ENCODE assay signal across 30 cellular contexts in genomic region chr17:13490906-13491502, GRCh38.
DNase-seq lines count a peak whose midpoint lies in the region; ATAC-seq, FAIRE-seq and TF ChIP-seq lines count a peak whose summit lies in the region.
"Had no signal": no experiment of that assay in that cellular context is flagged by ENCODE, and none has a peak within 500 bp of the region (broad histone marks: within the 10 kb centered on the region; RNA-seq: fewer than 3 reads in every experiment).

No MANE protein-coding gene starts in this region.

- dilution Hi-C loops in IMR-90 (cut with HindIII; ENCODE audit: low sequenced_read_pairs, unreplicated experiment): no loop called here

- H3K4me1 Mint-ChIP-seq in CD4-positive, alpha-beta T cell (ENCODE audit: low read depth): no peaks in the 10 kb centered on the region

- no peak overlapping the region for H2BK15ac ChIP-seq in IMR-90 (ENCODE audit: low read depth, low read length)

- H3K4me1 ChIP-seq in IMR-90 (ENCODE audit: control insufficient read depth, insufficient read depth, low read length): 0 out of 2 replicates have a peak, but pooled peaks cover 2% of the 10 kb centered on the region
- H3K4me1 ChIP-seq: prostate gland, sigmoid colon, suprapubic skin had no signal

- POLR2A ChIA-PET in IMR-90 (lab: Charles Lee; ENCODE audit: unreplicated experiment): interaction anchor here (0.5 kb wide), 1 partner anchor 21 kb away, joined by 5 read pairs; no protein-coding TSS in a partner anchor
- POLR2A ChIA-PET in CD4-positive, alpha-beta T cell (lab: Charles Lee): no interaction called here

- peak overlapping the region; percentile 15 for H2BK5ac ChIP-seq in IMR-90 (ENCODE audit: low read depth, low read length, poor library complexity, severe bottlenecking)

- no peak overlapping the region for H3K4me2 ChIP-seq in IMR-90 (ENCODE audit: low read depth, low read length)
- H3K4me2 ChIP-seq: PC-9 had no signal

- no peak overlapping the region for H3K4me3 Mint-ChIP-seq in CD4-positive, alpha-beta T cell
- H3K4me3 Mint-ChIP-seq: activated CD8-positive, alpha-beta T cell treated with anti-CD3 and anti-CD28 coated beads, Interleukin-2, amount 10 ng/mL, durations not matched to agents 7 days and 5 days; H9; mesothelial cell of epicardium; naive B cell; stimulated activated memory B cell treated with anti-CD40 and anti-IgM and Interleukin-4, amounts not matched to agents 10 μg/mL and 1 μg/mL and 100 μg/mL, for 72 hours had no signal

- no peaks in the 10 kb centered on the region for H3K9me3 ChIP-seq in IMR-90 (ENCODE audit: control insufficient read depth, insufficient read depth, low read length)
- H3K9me3 ChIP-seq in CD4-positive, alpha-beta T cell (ENCODE audit: control insufficient read depth, low read length): no peaks in the 10 kb centered on the region
- H3K9me3 ChIP-seq: prostate gland, sigmoid colon, suprapubic skin had no signal

- no peak overlapping the region for H3K27ac ChIP-seq in IMR-90 (ENCODE audit: insufficient read depth, low read length)
- H3K27ac ChIP-seq in CD4-positive, alpha-beta T cell (ENCODE audit: low read depth, low read length): no peak overlapping the region
- H3K27ac ChIP-seq: PC-9, prostate gland, sigmoid colon, suprapubic skin had no signal

- no peak for TF ChIP-seq POLR2A in IMR-90 (IDR thresholded peaks at IDR 0.05; ENCODE audit: low read depth, low read length)

- DNase-seq in EL (peak; percentile 64), IMR-90 (peak; percentile 22), astrocyte of the spinal cord (ENCODE audit: low read depth, low spot score) (peak; percentile 22), urothelium cell line (ENCODE audit: low spot score) (peak; percentile 17), NCI-H748 treated with DMSO at 0.1 percent for 48 hours (lab: John Stamatoyannopoulos, UW) (no peak), superior temporal gyrus (ENCODE audit: extremely low spot score) (no peak)
- DNase-seq in CD4-positive, alpha-beta T cell: no peak
- DNase-seq: activated CD4-positive, alpha-beta T cell treated with anti-CD3 and anti-CD28 coated beads for 1 hour; activated CD8-positive, alpha-beta T cell treated with anti-CD3 and anti-CD28 coated beads, Interleukin-2, amount 10 ng/mL, durations not matched to agents 7 days and 5 days; activated T-cell treated with anti-CD3 and anti-CD28 coated beads for 4 hours; anterior cingulate cortex; DMS153; GDM1; H9; Karpas-422; left ventricle myocardium superior; naive B cell; NCI-H146; NCI-H510A treated with DMSO at 0.1 percent for 48 hours; PC-9; sigmoid colon; stimulated activated CD4-positive, alpha-beta T cell treated with anti-CD3 and anti-CD28 coated beads, Interleukin-4, amount 100 ng/mL, for 4 hours had no signal

- no peak overlapping the region for H4K5ac ChIP-seq in IMR-90 (ENCODE audit: low read depth, low read length)

- H3K23ac ChIP-seq in IMR-90 (ENCODE audit: low read depth, low read length): peak overlapping the region; percentile 73; the same call in 1 of the 2 replicates

- H3K9me1 ChIP-seq in IMR-90 (ENCODE audit: insufficient read depth, low read length): no peaks in the 10 kb centered on the region

- no peak overlapping the region for H3K27ac Mint-ChIP-seq in CD4-positive, alpha-beta T cell
- H3K27ac Mint-ChIP-seq: activated CD8-positive, alpha-beta T cell treated with anti-CD3 and anti-CD28 coated beads, Interleukin-2, amount 10 ng/mL, durations not matched to agents 7 days and 5 days; activated naive CD4-positive, alpha-beta T cell treated with anti-CD3 and anti-CD28 coated beads, Interleukin-2, amount 50 U/mL, for 72 hours; H9; mesothelial cell of epicardium; naive B cell; stimulated activated memory B cell treated with anti-CD40 and anti-IgM and Interleukin-4, amounts not matched to agents 10 μg/mL and 1 μg/mL and 100 μg/mL, for 72 hours had no signal

- ATAC-seq in IMR-90 (ENCODE audit: low read depth): no peak
- no peak for ATAC-seq in CD4-positive, alpha-beta T cell (ENCODE audit: poor library complexity)
- ATAC-seq: activated CD8-positive, alpha-beta T cell treated with anti-CD3 and anti-CD28 coated beads, Interleukin-2, amount 10 ng/mL, durations not matched to agents 7 days and 5 days; activated naive CD4-positive, alpha-beta T cell treated with anti-CD3 and anti-CD28 coated beads, Interleukin-2, amount 50 U/mL, for 72 hours; left ventricle myocardium superior; stimulated activated memory B cell treated with anti-CD40 and anti-IgM and Interleukin-4, amounts not matched to agents 10 μg/mL and 1 μg/mL and 100 μg/mL, for 72 hours had no signal

- in situ Hi-C loops in IMR-90 (cut with MboI; ENCODE audit: low sequenced_read_pairs): no loop called here
- in situ Hi-C loops in astrocyte of the spinal cord (cut with HindIII; ENCODE audit: low sequenced_read_pairs): no loop called here

- no peaks in the 10 kb centered on the region for H4K20me1 ChIP-seq in IMR-90 (ENCODE audit: insufficient read depth, low read length)

- H3K56ac ChIP-seq in IMR-90 (ENCODE audit: extremely low read depth, insufficient read depth, low read length): no peak overlapping the region

- no peak overlapping the region for H4K91ac ChIP-seq in IMR-90 (ENCODE audit: insufficient read depth, low read depth, low read length)

- CTCF ChIA-PET in IMR-90 (lab: Yijun Ruan, JAX): interaction anchor here (0.9 kb wide), 1 partner anchor 13 kb away, joined by 3 read pairs; no protein-coding TSS in a partner anchor
- CTCF ChIA-PET in CD4-positive, alpha-beta T cell (lab: Charles Lee): no interaction called here

- 100% methylated on average over 1 of the region's 5 CpGs; no CpG with 5 or more reads in 1 of the 2 experiments for WGBS in IMR-90 (ENCODE audit: extremely low coverage in 2 of 2, insufficient read length in 1 of 2), 2 experiments

- 0 out of 2 replicates have a peak overlapping the region, but pooled peaks have one; percentile 60 for H2BK20ac ChIP-seq in IMR-90 (ENCODE audit: low read depth, low read length)

- H3K9ac ChIP-seq in IMR-90 (ENCODE audit: low read depth, low read length): no peak overlapping the region

- H3K4me3 ChIP-seq in IMR-90 (ENCODE audit: insufficient read depth, low read depth, low read length) (no peak overlapping the region), astrocyte of the spinal cord (ENCODE audit: low read depth, low read length) (no peak overlapping the region)
- H3K4me3 ChIP-seq: PC-9, prostate gland, sigmoid colon, suprapubic skin had no signal

- TF ChIP-seq RAD21 in IMR-90 (IDR thresholded peaks at IDR 0.05; ENCODE audit: low read length): no peak

- H3K4ac ChIP-seq in IMR-90 (ENCODE audit: low read depth, low read length): no peak overlapping the region; the same call in 1 of the 2 replicates

- H3K79me1 ChIP-seq in IMR-90 (ENCODE audit: low read depth in 1 of 2, low read length in 2 of 2): peaks cover 7 to 20% of the 10 kb centered on the region in 2 experiments; a peak in 3 of 4 replicates

- no peak overlapping the region for H2AK5ac ChIP-seq in IMR-90 (ENCODE audit: low read depth, low read length)

- 0 out of 2 replicates have a peak overlapping the region, but pooled peaks have one; percentile 13 for H3K18ac ChIP-seq in IMR-90 (ENCODE audit: low read depth, low read length)

- 0 out of 2 replicates have a peak overlapping the region, but pooled peaks have one; percentile 10 for H3K14ac ChIP-seq in IMR-90 (replicated peaks; ENCODE audit: low read depth, low read length)

- H3K36me3 Mint-ChIP-seq in CD4-positive, alpha-beta T cell (ENCODE audit: low read depth): no peaks in the 10 kb centered on the region
- H3K36me3 Mint-ChIP-seq: activated naive CD4-positive, alpha-beta T cell treated with anti-CD3 and anti-CD28 coated beads, Interleukin-2, amount 50 U/mL, for 72 hours; naive B cell; stimulated activated memory B cell treated with anti-CD40 and anti-IgM and Interleukin-4, amounts not matched to agents 10 μg/mL and 1 μg/mL and 100 μg/mL, for 72 hours had no signal

- peak overlapping the region in 1 of 2 experiments; percentile 26; a peak in 1 of 4 replicates for H4K8ac ChIP-seq in IMR-90 (ENCODE audit: low read depth in 2 of 2, low read length in 2 of 2)

- H2BK120ac ChIP-seq in IMR-90 (ENCODE audit: low read depth, low read length): no peak overlapping the region; the same call in 1 of the 2 replicates

- H3K27me3 Mint-ChIP-seq in CD4-positive, alpha-beta T cell: peaks cover 4% of the 10 kb centered on the region

- H3K36me3 ChIP-seq in IMR-90 (ENCODE audit: control insufficient read depth, insufficient read depth, low read length): no peaks in the 10 kb centered on the region
- H3K36me3 ChIP-seq: prostate gland, sigmoid colon, suprapubic skin had no signal

- TF ChIP-seq CTCF in IMR-90 (conservative IDR thresholded peaks at IDR 0.05; ENCODE audit: low read depth, low read length): no peak
- no peak for TF ChIP-seq CTCF in astrocyte of the spinal cord (IDR thresholded peaks at IDR 0.05; ENCODE audit: low read depth, low read length)
- no peak for TF ChIP-seq CTCF in CD4-positive, alpha-beta T cell (IDR thresholded peaks at IDR 0.05)

- no peaks in the 10 kb centered on the region for H3K27me3 ChIP-seq in IMR-90 (ENCODE audit: control insufficient read depth, insufficient read depth, low read length)
- no peaks in the 10 kb centered on the region for H3K27me3 ChIP-seq in CD4-positive, alpha-beta T cell (ENCODE audit: control insufficient read depth, insufficient read depth, low read length)
- H3K27me3 ChIP-seq: sigmoid colon, suprapubic skin had no signal

- H2AFZ ChIP-seq in IMR-90 (replicated peaks; ENCODE audit: low read length, poor library complexity): no peak overlapping the region
- H2AFZ ChIP-seq: PC-9 had no signal

- BruUV-seq in IMR-90 (replicated peaks; lab: Mats Ljungman, UMichigan): no TSS peak

- no peak for FAIRE-seq in urothelium cell line (lab: Jason Lieb, UNC)
- FAIRE-seq: endometrium, GM19239, islet of Langerhans had no signal

- H3K9me3 Mint-ChIP-seq in CD4-positive, alpha-beta T cell: no peaks in the 10 kb centered on the region
- H3K9me3 Mint-ChIP-seq: H9; mesothelial cell of epicardium; stimulated activated memory B cell treated with anti-CD40 and anti-IgM and Interleukin-4, amounts not matched to agents 10 μg/mL and 1 μg/mL and 100 μg/mL, for 72 hours had no signal

- peak overlapping the region; percentile 11 for H2AK9ac ChIP-seq in IMR-90 (replicated peaks; ENCODE audit: low read depth, low read length, poor library complexity)

- intact Hi-C loops in IMR-90 (cut with micrococcal nuclease): no loop called here
- intact Hi-C loops in CD4-positive, alpha-beta T cell (cut with DNase I, micrococcal nuclease): no loop called here

TF ChIP-seq in IMR-90, 13 proteins besides CTCF, POLR2A, EP300 and RAD21 (continues in another document):
- TF ChIP-seq MXI1 (IDR thresholded peaks at IDR 0.05; ENCODE audit: borderline replicate concordance, low read depth, low read length) (no peak), RFX5 (IDR thresholded peaks at IDR 0.05; ENCODE audit: low read depth, low read length) (no peak)
- TF ChIP-seq, protein P1, sequence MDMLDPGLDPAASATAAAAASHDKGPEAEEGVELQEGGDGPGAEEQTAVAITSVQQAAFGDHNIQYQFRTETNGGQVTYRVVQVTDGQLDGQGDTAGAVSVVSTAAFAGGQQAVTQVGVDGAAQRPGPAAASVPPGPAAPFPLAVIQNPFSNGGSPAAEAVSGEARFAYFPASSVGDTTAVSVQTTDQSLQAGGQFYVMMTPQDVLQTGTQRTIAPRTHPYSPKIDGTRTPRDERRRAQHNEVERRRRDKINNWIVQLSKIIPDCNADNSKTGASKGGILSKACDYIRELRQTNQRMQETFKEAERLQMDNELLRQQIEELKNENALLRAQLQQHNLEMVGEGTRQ (IDR thresholded peaks at IDR 0.05; ENCODE audit: low read depth, low read length): no peak

Comparison
In these comparisons a context has a peak if more than half of its experiments do, and no peak if none do; other contexts are left out.
1. DNase-seq: peak in EL (single experiment), IMR-90 (single experiment), astrocyte of the spinal cord (single experiment) and urothelium cell line (single experiment); none in NCI-H748 treated with DMSO at 0.1 percent for 48 hours (single experiment), CD4-positive, alpha-beta T cell (0 of 10) and superior temporal gyrus (single experiment).